19 cellular contexts compared by ENCODE assay signal in genomic region chr16:81669473-81670350, GRCh38.
DNase-seq lines count a peak whose midpoint lies in the region; ATAC-seq and TF ChIP-seq lines count a peak whose summit lies in the region.
"Had no signal": no experiment of that assay in that cellular context is flagged by ENCODE, and none has a peak within 500 bp of the region (broad histone marks: within the 10 kb centered on the region; RNA-seq: fewer than 3 reads in every experiment).

No MANE protein-coding gene starts in this region.

- ATAC-seq in GM19023 (IDR thresholded peaks at IDR 0.05; ENCODE audit: unreplicated experiment), result no peak

- peak overlapping the region; percentile 90 for H3K23ac ChIP-seq in neuronal stem cell (ENCODE audit: low read depth, low read length, poor library complexity)

- peak overlapping the region; percentile 47 for H3K27ac Mint-ChIP-seq in activated CD4-positive, alpha-beta memory T cell treated with anti-CD3 and anti-CD28 coated beads, Interleukin-2, amount 10 ng/mL, durations not matched to agents 7 days and 5 days
- H3K27ac Mint-ChIP-seq in activated CD4-positive, alpha-beta memory T cell treated with anti-CD3 and anti-CD28 coated beads for 36 hours, result no peak overlapping the region
- peak overlapping the region; percentile 80 for H3K27ac Mint-ChIP-seq in activated T-helper 1 cell treated with anti-CD3 and anti-CD28 coated beads, Interleukin-12 subunit alpha, Interleukin-12 subunit beta, Interleukin-2, Interleukin-4 antibody, amounts not matched to agents 30 ng/mL and 10 ng/mL and 1 ng/mL, durations not matched to agents 14 hours and 24 hours and 36 hours
- H3K27ac Mint-ChIP-seq: CD4-positive, alpha-beta T cell had no signal

- H3K4me3 ChIP-seq in HEK293 (ENCODE audit: low read depth, low read length) (no peak overlapping the region), neuronal stem cell (ENCODE audit: low read length in 2 of 2) (no peak overlapping the region)
- H3K4me3 ChIP-seq: right atrium auricular region, SJSA1, vagina had no signal

- H3K4me1 ChIP-seq in HEK293 (ENCODE audit: control insufficient read depth, insufficient read depth, low read length) (no peaks in the 10 kb centered on the region), neuronal stem cell (ENCODE audit: control insufficient read depth in 2 of 2, insufficient read depth in 1 of 2, low read depth in 1 of 2, low read length in 2 of 2) (peaks cover 0 to 4% of the 10 kb centered on the region in 2 donors)
- H3K4me1 ChIP-seq: right atrium auricular region had no signal

- peak overlapping the region; percentile 73 for H3K14ac ChIP-seq in neuronal stem cell (ENCODE audit: low read length)

- no peak for DNase-seq in activated CD4-positive, alpha-beta memory T cell treated with anti-CD3 and anti-CD28 coated beads, Interleukin-2, amount 10 ng/mL, durations not matched to agents 7 days and 5 days
- no peak for DNase-seq in activated CD4-positive, alpha-beta memory T cell treated with anti-CD3 and anti-CD28 coated beads for 36 hours
- no peak for DNase-seq in activated T-helper 1 cell treated with anti-CD3 and anti-CD28 coated beads, Interleukin-12 subunit alpha, Interleukin-12 subunit beta, Interleukin-2, Interleukin-4 antibody, amounts not matched to agents 30 ng/mL and 10 ng/mL and 1 ng/mL, durations not matched to agents 14 hours and 24 hours and 36 hours (ENCODE audit: low spot score)
- DNase-seq in neuronal stem cell (ENCODE audit: low spot score) (no peak), amygdala (lab: John Stamatoyannopoulos, UW) (no peak)
- DNase-seq in effector CD4-positive, alpha-beta T cell, result no peak
- DNase-seq: anterior cingulate cortex; CD4-positive, alpha-beta T cell; EL; hypothalamus; NCI-H1694 treated with DMSO at 0.1 percent for 48 hours; NCI-H748 treated with DMSO at 0.1 percent for 48 hours; nucleus accumbens; T-helper 9 cell had no signal

- H3K27ac ChIP-seq in HEK293 (ENCODE audit: extremely low read depth, low read depth, low read length) (no peak overlapping the region), neuronal stem cell (replicated peaks; ENCODE audit: low read length) (no peak overlapping the region)
- H3K27ac ChIP-seq: right atrium auricular region, SJSA1, vagina had no signal

- no peaks in the 10 kb centered on the region for H3K9me3 ChIP-seq in HEK293 (ENCODE audit: control insufficient read depth, insufficient read depth, low read depth, low read length)
- peaks cover 0 to 1% of the 10 kb centered on the region in 2 donors for H3K9me3 ChIP-seq in neuronal stem cell (replicated peaks in 1 of 2; ENCODE audit: control insufficient read depth in 2 of 2, insufficient read depth in 1 of 2, low read depth in 1 of 2, low read length in 2 of 2)
- H3K9me3 ChIP-seq: right atrium auricular region, SJSA1, vagina had no signal

- WGBS in neuronal stem cell (ENCODE audit: extremely low coverage in 2 of 2, insufficient read length in 2 of 2, insufficient replicate concordance in 1 of 2), 2 donors, result 100% methylated on average over 2 of the region's 23 CpGs; no CpG with 5 or more reads in 1 of the 2 donors

- H3K79me1 ChIP-seq in neuronal stem cell (ENCODE audit: low read depth, low read length), result no peaks in the 10 kb centered on the region

- H2AFZ ChIP-seq in neuronal stem cell (ENCODE audit: low read length), result no peak overlapping the region

- H3K9ac ChIP-seq in neuronal stem cell (ENCODE audit: low read depth, low read length, poor library complexity), result no peak overlapping the region

- H3K36me3 Mint-ChIP-seq in activated CD4-positive, alpha-beta memory T cell treated with anti-CD3 and anti-CD28 coated beads, Interleukin-2, amount 10 ng/mL, durations not matched to agents 7 days and 5 days (ENCODE audit: low read depth), result peaks cover 33% of the 10 kb centered on the region
- peaks cover 7% of the 10 kb centered on the region for H3K36me3 Mint-ChIP-seq in activated CD4-positive, alpha-beta memory T cell treated with anti-CD3 and anti-CD28 coated beads for 36 hours
- peaks cover 31% of the 10 kb centered on the region for H3K36me3 Mint-ChIP-seq in activated T-helper 1 cell treated with anti-CD3 and anti-CD28 coated beads, Interleukin-12 subunit alpha, Interleukin-12 subunit beta, Interleukin-2, Interleukin-4 antibody, amounts not matched to agents 30 ng/mL and 10 ng/mL and 1 ng/mL, durations not matched to agents 14 hours and 24 hours and 36 hours (ENCODE audit: low read depth)

- H3K36me3 ChIP-seq in HEK293 (ENCODE audit: control insufficient read depth in 2 of 2, insufficient read depth in 1 of 2, low read length in 2 of 2) (peaks cover 0 to 32% of the 10 kb centered on the region in 2 experiments; a peak in 1 of 3 replicates), neuronal stem cell (replicated peaks in 1 of 2; ENCODE audit: control insufficient read depth in 2 of 2, insufficient read depth in 2 of 2, low read length in 2 of 2) (peaks cover 25 to 46% of the 10 kb centered on the region in 2 donors)

- H4K91ac ChIP-seq in neuronal stem cell (ENCODE audit: low read depth, low read length, poor library complexity), result no peak overlapping the region

- no peaks in the 10 kb centered on the region for H3K9me3 Mint-ChIP-seq in activated CD4-positive, alpha-beta memory T cell treated with anti-CD3 and anti-CD28 coated beads, Interleukin-2, amount 10 ng/mL, durations not matched to agents 7 days and 5 days
- no peaks in the 10 kb centered on the region for H3K9me3 Mint-ChIP-seq in activated CD4-positive, alpha-beta memory T cell treated with anti-CD3 and anti-CD28 coated beads for 36 hours
- no peaks in the 10 kb centered on the region for H3K9me3 Mint-ChIP-seq in activated T-helper 1 cell treated with anti-CD3 and anti-CD28 coated beads, Interleukin-12 subunit alpha, Interleukin-12 subunit beta, Interleukin-2, Interleukin-4 antibody, amounts not matched to agents 30 ng/mL and 10 ng/mL and 1 ng/mL, durations not matched to agents 14 hours and 24 hours and 36 hours
- H3K9me3 Mint-ChIP-seq: CD4-positive, alpha-beta T cell had no signal

- H2BK12ac ChIP-seq in neuronal stem cell (ENCODE audit: low read length), result no peak overlapping the region

- no peak overlapping the region for H3K4me3 Mint-ChIP-seq in activated CD4-positive, alpha-beta memory T cell treated with anti-CD3 and anti-CD28 coated beads, Interleukin-2, amount 10 ng/mL, durations not matched to agents 7 days and 5 days
- no peak overlapping the region for H3K4me3 Mint-ChIP-seq in activated CD4-positive, alpha-beta memory T cell treated with anti-CD3 and anti-CD28 coated beads for 36 hours
- H3K4me3 Mint-ChIP-seq in activated T-helper 1 cell treated with anti-CD3 and anti-CD28 coated beads, Interleukin-12 subunit alpha, Interleukin-12 subunit beta, Interleukin-2, Interleukin-4 antibody, amounts not matched to agents 30 ng/mL and 10 ng/mL and 1 ng/mL, durations not matched to agents 14 hours and 24 hours and 36 hours, result no peak overlapping the region
- H3K4me3 Mint-ChIP-seq: CD4-positive, alpha-beta T cell had no signal

- no peaks in the 10 kb centered on the region for H3K27me3 Mint-ChIP-seq in activated CD4-positive, alpha-beta memory T cell treated with anti-CD3 and anti-CD28 coated beads, Interleukin-2, amount 10 ng/mL, durations not matched to agents 7 days and 5 days
- H3K27me3 Mint-ChIP-seq in activated CD4-positive, alpha-beta memory T cell treated with anti-CD3 and anti-CD28 coated beads for 36 hours, result no peaks in the 10 kb centered on the region
- no peaks in the 10 kb centered on the region for H3K27me3 Mint-ChIP-seq in activated T-helper 1 cell treated with anti-CD3 and anti-CD28 coated beads, Interleukin-12 subunit alpha, Interleukin-12 subunit beta, Interleukin-2, Interleukin-4 antibody, amounts not matched to agents 30 ng/mL and 10 ng/mL and 1 ng/mL, durations not matched to agents 14 hours and 24 hours and 36 hours (ENCODE audit: insufficient read depth)
- H3K27me3 Mint-ChIP-seq: CD4-positive, alpha-beta T cell had no signal

- no peak overlapping the region for H3K18ac ChIP-seq in neuronal stem cell (ENCODE audit: low read length)

- no peak overlapping the region for H3K4ac ChIP-seq in neuronal stem cell (ENCODE audit: low read length)

- H3K4me2 ChIP-seq in neuronal stem cell (ENCODE audit: insufficient read depth, low read length, poor library complexity, severe bottlenecking), result no peak overlapping the region

- no peak overlapping the region for H2BK15ac ChIP-seq in neuronal stem cell (ENCODE audit: low read length)

- CTCF ChIA-PET in activated CD4-positive, alpha-beta memory T cell treated with anti-CD3 and anti-CD28 coated beads, Interleukin-2, amount 10 ng/mL, durations not matched to agents 7 days and 5 days (lab: Charles Lee), result no interaction called here
- CTCF ChIA-PET in activated CD4-positive, alpha-beta memory T cell treated with anti-CD3 and anti-CD28 coated beads for 36 hours (lab: Charles Lee), result interaction anchor here (0.6 kb wide), 1 partner anchor 391 kb away, joined by 4 read pairs; no protein-coding TSS in a partner anchor
- CTCF ChIA-PET in HEK293 (lab: Yijun Ruan, JAX), result no interaction called here

- TF ChIP-seq CTCF in HEK293 (tag by site-specific recombination; IDR thresholded peaks at IDR 0.05), result no peak

- POLR2A ChIA-PET in activated CD4-positive, alpha-beta memory T cell treated with anti-CD3 and anti-CD28 coated beads, Interleukin-2, amount 10 ng/mL, durations not matched to agents 7 days and 5 days (lab: Charles Lee), result no interaction called here
- POLR2A ChIA-PET in activated CD4-positive, alpha-beta memory T cell treated with anti-CD3 and anti-CD28 coated beads for 36 hours (lab: Charles Lee), result no interaction called here
- POLR2A ChIA-PET in HEK293 (lab: Yijun Ruan, JAX), result no interaction called here

- H3K27me3 ChIP-seq in neuronal stem cell (ENCODE audit: control insufficient read depth in 3 of 3, insufficient read depth in 3 of 3, low read depth in 1 of 3, low read length in 3 of 3), result no peaks in the 10 kb centered on the region
- H3K27me3 ChIP-seq: right atrium auricular region, SJSA1, vagina had no signal

- H2BK5ac ChIP-seq in neuronal stem cell (ENCODE audit: low read length), result no peak overlapping the region

- no peak overlapping the region for H2BK120ac ChIP-seq in neuronal stem cell (ENCODE audit: low read depth, low read length)

- no peak overlapping the region for H2AK5ac ChIP-seq in neuronal stem cell (ENCODE audit: low read depth, low read length)

- H4K8ac ChIP-seq in neuronal stem cell (ENCODE audit: low read depth, low read length), result no peak overlapping the region

- H3K4me1 Mint-ChIP-seq in activated CD4-positive, alpha-beta memory T cell treated with anti-CD3 and anti-CD28 coated beads, Interleukin-2, amount 10 ng/mL, durations not matched to agents 7 days and 5 days, result peaks cover 12% of the 10 kb centered on the region
- no peaks in the 10 kb centered on the region for H3K4me1 Mint-ChIP-seq in activated CD4-positive, alpha-beta memory T cell treated with anti-CD3 and anti-CD28 coated beads for 36 hours (ENCODE audit: low read depth)
- H3K4me1 Mint-ChIP-seq in activated T-helper 1 cell treated with anti-CD3 and anti-CD28 coated beads, Interleukin-12 subunit alpha, Interleukin-12 subunit beta, Interleukin-2, Interleukin-4 antibody, amounts not matched to agents 30 ng/mL and 10 ng/mL and 1 ng/mL, durations not matched to agents 14 hours and 24 hours and 36 hours (ENCODE audit: low read depth), result peaks cover 4% of the 10 kb centered on the region

- intact Hi-C loops in activated CD4-positive, alpha-beta memory T cell treated with anti-CD3 and anti-CD28 coated beads for 36 hours (cut with micrococcal nuclease), result no loop called here
- intact Hi-C loops in activated T-helper 1 cell treated with anti-CD3 and anti-CD28 coated beads, Interleukin-12 subunit alpha, Interleukin-12 subunit beta, Interleukin-2, Interleukin-4 antibody, amounts not matched to agents 30 ng/mL and 10 ng/mL and 1 ng/mL, durations not matched to agents 14 hours and 24 hours and 36 hours (cut with micrococcal nuclease), result no loop called here
